ENCODE assay signal across 18 cellular contexts in the genomic region with DNA sequence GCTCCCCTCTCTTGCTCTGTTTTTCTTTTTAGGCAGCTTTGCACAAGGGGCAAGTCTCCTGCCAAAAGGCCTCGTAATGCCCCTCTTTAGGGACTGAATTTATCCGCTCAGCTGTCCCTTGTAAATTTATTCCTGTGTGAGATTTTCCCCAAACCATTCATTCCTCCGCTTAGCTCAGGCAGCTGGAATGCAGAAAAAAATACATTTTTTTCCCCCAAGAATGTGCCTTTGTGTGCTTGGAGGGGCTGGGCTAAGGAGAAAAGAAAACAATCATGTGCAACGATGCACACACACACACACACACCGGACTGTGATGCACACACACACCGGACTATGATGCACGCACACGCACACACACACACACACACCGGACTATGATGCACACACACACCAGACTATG.
DNase-seq lines count a peak whose midpoint lies in the region; ATAC-seq and TF ChIP-seq lines count a peak whose summit lies in the region.
"Had no signal": no experiment of that assay in that cellular context is flagged by ENCODE, and none has a peak within 500 bp of the region (broad histone marks: within the 10 kb centered on the region; RNA-seq: fewer than 3 reads in every experiment).

No MANE protein-coding gene starts in this region.

- ATAC-seq in SK-N-SH treated with all-trans-retinoic acid at 6 μM for 48 hours: peak; percentile 87
- no peak for ATAC-seq in Right ventricle myocardium superior (ENCODE audit: poor library complexity)
- no peak for ATAC-seq in stimulated activated memory B cell treated with anti-CD40 and anti-IgM and Interleukin-4, amounts not matched to agents 10 μg/mL and 1 μg/mL and 100 μg/mL, for 72 hours
- ATAC-seq: T-cell had no signal

- H3K27ac ChIP-seq in neural progenitor cell: no peak overlapping the region
- H3K27ac ChIP-seq: foreskin keratinocyte, spleen had no signal

- H3K36me3 Mint-ChIP-seq in neural progenitor cell: no peaks in the 10 kb centered on the region
- H3K36me3 Mint-ChIP-seq in stimulated activated memory B cell treated with anti-CD40 and anti-IgM and Interleukin-4, amounts not matched to agents 10 μg/mL and 1 μg/mL and 100 μg/mL, for 72 hours: no peaks in the 10 kb centered on the region
- H3K36me3 Mint-ChIP-seq: T-cell had no signal

- no peaks in the 10 kb centered on the region for H3K9me3 Mint-ChIP-seq in neural progenitor cell
- H3K9me3 Mint-ChIP-seq in stimulated activated memory B cell treated with anti-CD40 and anti-IgM and Interleukin-4, amounts not matched to agents 10 μg/mL and 1 μg/mL and 100 μg/mL, for 72 hours: no peaks in the 10 kb centered on the region
- H3K9me3 Mint-ChIP-seq: T-cell had no signal

- no peaks in the 10 kb centered on the region for H3K9me3 ChIP-seq in neural progenitor cell (ENCODE audit: low read depth)
- H3K9me3 ChIP-seq: spleen had no signal

- no peak for TF ChIP-seq CTCF in AG10803 (conservative IDR thresholded peaks at IDR 0.05; ENCODE audit: low read length)
- no peak for TF ChIP-seq CTCF in fibroblast of mammary gland (conservative IDR thresholded peaks at IDR 0.05; ENCODE audit: control insufficient read depth, insufficient read depth, low read depth, low read length)
- no peak for TF ChIP-seq CTCF in neural progenitor cell (IDR thresholded peaks at IDR 0.05)

- H3K4me2 ChIP-seq in neural progenitor cell: no peak overlapping the region

- intact Hi-C loops in Right ventricle myocardium superior (cut with DNase I): no loop called here

- H3K4me1 ChIP-seq in neural progenitor cell: no peaks in the 10 kb centered on the region
- H3K4me1 ChIP-seq: foreskin keratinocyte, spleen had no signal

- H2AFZ ChIP-seq in neural progenitor cell (replicated peaks): no peak overlapping the region

- no peak overlapping the region for H3K9ac ChIP-seq in neural progenitor cell

- H3F3A ChIP-seq in neural progenitor cell (ENCODE audit: low read depth): no peaks in the 10 kb centered on the region

- H3K36me3 ChIP-seq in neural progenitor cell: no peaks in the 10 kb centered on the region
- H3K36me3 ChIP-seq: spleen had no signal

- peaks cover 8% of the 10 kb centered on the region for H3K27me3 Mint-ChIP-seq in neural progenitor cell (ENCODE audit: insufficient read depth, low read depth)
- peaks cover 12% of the 10 kb centered on the region for H3K27me3 Mint-ChIP-seq in stimulated activated memory B cell treated with anti-CD40 and anti-IgM and Interleukin-4, amounts not matched to agents 10 μg/mL and 1 μg/mL and 100 μg/mL, for 72 hours

- no peaks in the 10 kb centered on the region for H3K27me3 ChIP-seq in neural progenitor cell

- H3K4me3 Mint-ChIP-seq in neural progenitor cell: no peak overlapping the region
- H3K4me3 Mint-ChIP-seq in stimulated activated memory B cell treated with anti-CD40 and anti-IgM and Interleukin-4, amounts not matched to agents 10 μg/mL and 1 μg/mL and 100 μg/mL, for 72 hours: no peak overlapping the region
- H3K4me3 Mint-ChIP-seq: T-cell had no signal

- H3K4me1 Mint-ChIP-seq in neural progenitor cell: peaks cover 13% of the 10 kb centered on the region
- H3K4me1 Mint-ChIP-seq in stimulated activated memory B cell treated with anti-CD40 and anti-IgM and Interleukin-4, amounts not matched to agents 10 μg/mL and 1 μg/mL and 100 μg/mL, for 72 hours: no peaks in the 10 kb centered on the region
- H3K4me1 Mint-ChIP-seq: T-cell had no signal

- H4K20me1 ChIP-seq in neural progenitor cell (ENCODE audit: low read depth): no peaks in the 10 kb centered on the region

- H3K27ac Mint-ChIP-seq in neural progenitor cell: peak overlapping the region; percentile 72
- no peak overlapping the region for H3K27ac Mint-ChIP-seq in stimulated activated memory B cell treated with anti-CD40 and anti-IgM and Interleukin-4, amounts not matched to agents 10 μg/mL and 1 μg/mL and 100 μg/mL, for 72 hours
- H3K27ac Mint-ChIP-seq: T-cell had no signal

- no peaks in the 10 kb centered on the region for H3K79me2 ChIP-seq in neural progenitor cell (ENCODE audit: low read depth)

- DNase-seq in AG10803 (ENCODE audit: low read depth) (peak; percentile 75), fibroblast of mammary gland (ENCODE audit: low read depth) (peak; percentile 15), neural progenitor cell (ENCODE audit: low spot score) (no peak), Right ventricle myocardium superior (no peak), OCI-M1 (lab: John Stamatoyannopoulos, UW) (no peak), CD1c-positive myeloid dendritic cell (ENCODE audit: extremely low spot score) (no peak)
- DNase-seq: activated effector memory CD4-positive, alpha-beta T cell treated with Interleukin-2 at 50 U/mL for 16 hours; anterior cingulate cortex; COR-L47; foreskin keratinocyte; GDM1; NCI-H187 treated with DMSO at 0.1 percent for 48 hours; NCI-H526; occipital lobe; spleen; T-cell had no signal

- H3K4me3 ChIP-seq in AG10803 (ENCODE audit: low read length) (no peak overlapping the region), fibroblast of mammary gland (ENCODE audit: control insufficient read depth, low read depth, low read length) (no peak overlapping the region), neural progenitor cell (no peak overlapping the region)
- H3K4me3 ChIP-seq: spleen had no signal

TF ChIP-seq in SK-N-SH treated with all-trans-retinoic acid at 6 μM for 48 hours, 23 proteins besides CTCF, POLR2A, EP300 and RAD21:
- TF ChIP-seq BACH2 (CRISPR knock-in tag; IDR thresholded peaks at IDR 0.05; ENCODE audit: borderline replicate concordance): no peak
- TF ChIP-seq ZC3H10 (CRISPR knock-in tag; IDR thresholded peaks at IDR 0.05): no peak
- TF ChIP-seq SNAI2 (CRISPR knock-in tag; IDR thresholded peaks at IDR 0.05): no peak
- TF ChIP-seq ZNF70 (CRISPR knock-in tag; IDR thresholded peaks at IDR 0.05): no peak
- no peak for TF ChIP-seq TOX (CRISPR knock-in tag; IDR thresholded peaks at IDR 0.05; ENCODE audit: borderline replicate concordance)
- no peak for TF ChIP-seq ARNTL (CRISPR knock-in tag; IDR thresholded peaks at IDR 0.05; ENCODE audit: borderline replicate concordance, low read depth)
- TF ChIP-seq GLIS3 (CRISPR knock-in tag; IDR thresholded peaks at IDR 0.05): no peak
- TF ChIP-seq, protein P1, sequence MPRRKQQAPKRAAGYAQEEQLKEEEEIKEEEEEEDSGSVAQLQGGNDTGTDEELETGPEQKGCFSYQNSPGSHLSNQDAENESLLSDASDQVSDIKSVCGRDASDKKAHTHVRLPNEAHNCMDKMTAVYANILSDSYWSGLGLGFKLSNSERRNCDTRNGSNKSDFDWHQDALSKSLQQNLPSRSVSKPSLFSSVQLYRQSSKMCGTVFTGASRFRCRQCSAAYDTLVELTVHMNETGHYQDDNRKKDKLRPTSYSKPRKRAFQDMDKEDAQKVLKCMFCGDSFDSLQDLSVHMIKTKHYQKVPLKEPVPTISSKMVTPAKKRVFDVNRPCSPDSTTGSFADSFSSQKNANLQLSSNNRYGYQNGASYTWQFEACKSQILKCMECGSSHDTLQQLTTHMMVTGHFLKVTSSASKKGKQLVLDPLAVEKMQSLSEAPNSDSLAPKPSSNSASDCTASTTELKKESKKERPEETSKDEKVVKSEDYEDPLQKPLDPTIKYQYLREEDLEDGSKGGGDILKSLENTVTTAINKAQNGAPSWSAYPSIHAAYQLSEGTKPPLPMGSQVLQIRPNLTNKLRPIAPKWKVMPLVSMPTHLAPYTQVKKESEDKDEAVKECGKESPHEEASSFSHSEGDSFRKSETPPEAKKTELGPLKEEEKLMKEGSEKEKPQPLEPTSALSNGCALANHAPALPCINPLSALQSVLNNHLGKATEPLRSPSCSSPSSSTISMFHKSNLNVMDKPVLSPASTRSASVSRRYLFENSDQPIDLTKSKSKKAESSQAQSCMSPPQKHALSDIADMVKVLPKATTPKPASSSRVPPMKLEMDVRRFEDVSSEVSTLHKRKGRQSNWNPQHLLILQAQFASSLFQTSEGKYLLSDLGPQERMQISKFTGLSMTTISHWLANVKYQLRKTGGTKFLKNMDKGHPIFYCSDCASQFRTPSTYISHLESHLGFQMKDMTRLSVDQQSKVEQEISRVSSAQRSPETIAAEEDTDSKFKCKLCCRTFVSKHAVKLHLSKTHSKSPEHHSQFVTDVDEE (CRISPR knock-in tag; IDR thresholded peaks at IDR 0.05): no peak
- TF ChIP-seq PPARA (CRISPR knock-in tag; IDR thresholded peaks at IDR 0.05; ENCODE audit: borderline replicate concordance): no peak
TF ChIP-seq in SK-N-SH treated with all-trans-retinoic acid at 6 μM for 48 hours: peak in this region for 0.

Comparison
In these comparisons a context has a peak if more than half of its experiments do, and no peak if none do; other contexts are left out.
1. DNase-seq: peak in AG10803 (single experiment) and fibroblast of mammary gland (single experiment); none in neural progenitor cell (single experiment), Right ventricle myocardium superior (single experiment), OCI-M1 (single experiment) and CD1c-positive myeloid dendritic cell (single experiment).